ENCODE assay signal across 8 cellular contexts in the genomic region with DNA sequence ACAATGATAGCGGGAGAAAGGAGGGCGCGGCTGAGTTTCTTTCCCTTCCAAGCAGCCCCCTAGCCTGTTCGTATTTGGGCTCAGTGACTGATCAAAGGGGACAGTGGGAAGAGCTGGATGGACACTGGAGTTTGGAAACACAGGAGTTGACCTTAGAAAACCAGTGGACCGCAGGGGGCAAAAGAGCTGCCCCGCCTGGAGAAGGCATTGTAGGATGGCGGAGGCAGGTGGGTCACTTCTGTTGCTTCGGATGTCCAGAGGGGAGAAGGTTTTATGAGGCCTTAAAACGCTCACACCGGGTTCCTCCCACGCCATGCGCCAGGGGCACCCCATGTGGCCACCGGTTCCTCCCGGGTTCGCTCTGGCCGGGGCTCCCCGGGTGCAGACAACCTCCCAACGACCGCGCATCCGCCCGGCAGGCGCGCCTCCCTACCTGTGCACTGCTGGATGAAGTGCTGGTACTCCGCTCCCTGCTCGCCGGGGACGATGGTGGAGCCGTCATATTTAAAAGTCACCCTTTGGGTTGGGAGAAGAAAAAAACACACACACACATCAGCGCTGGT. TPM values are rescaled to one million over a fixed set of nuclear protein-coding genes. Genes with fewer than 3 reads are reported as not detected.
DNase-seq lines count a peak whose midpoint lies in the region; ATAC-seq and TF ChIP-seq lines count a peak whose summit lies in the region.

No MANE protein-coding gene starts in this region.

- intact Hi-C loops in HCT116 (cut with micrococcal nuclease), result no loop called here

- H3K9ac ChIP-seq in HCT116 (ENCODE audit: low read length) (peak overlapping the region; percentile 85), OCI-LY3 (ENCODE audit: low read length) (peak overlapping the region; percentile 91)

- peak; percentile 12 for ATAC-seq in HCT116

- in situ Hi-C loops in astrocyte of the spinal cord (cut with HindIII; ENCODE audit: low sequenced_read_pairs), result no loop called here

- TF ChIP-seq POLR2A in HCT116 (IDR thresholded peaks at IDR 0.05; ENCODE audit: borderline replicate concordance, extremely low read depth, insufficient read depth, insufficient read length), result no peak

- no peak for TF ChIP-seq CTCF in GM12875 (IDR thresholded peaks at IDR 0.05; ENCODE audit: borderline replicate concordance, insufficient read depth, low read depth, low read length)
- TF ChIP-seq CTCF in HCT116 (IDR thresholded peaks at IDR 0.05 in 2 of 3, conservative IDR thresholded peaks at IDR 0.05 in 1 of 3; ENCODE audit: borderline replicate concordance in 1 of 3, insufficient read depth in 1 of 3, low read depth in 2 of 3, low read length in 2 of 3), result no peak
- TF ChIP-seq CTCF in OCI-LY3 (IDR thresholded peaks at IDR 0.05; ENCODE audit: low read depth, low read length), result no peak
- no peak for TF ChIP-seq CTCF in astrocyte of the spinal cord (IDR thresholded peaks at IDR 0.05; ENCODE audit: low read depth, low read length)
- TF ChIP-seq CTCF in kidney epithelial cell (IDR thresholded peaks at IDR 0.05; ENCODE audit: insufficient read depth, low read length, poor library complexity, severe bottlenecking), result no peak

- H3K9me3 ChIP-seq in HCT116 (ENCODE audit: control insufficient read depth in 1 of 2, insufficient read depth in 1 of 2, low read depth in 1 of 2, low read length in 2 of 2), result no peaks in the 10 kb centered on the region
- H3K9me3 ChIP-seq in OCI-LY3 (ENCODE audit: insufficient read depth, low read length), result peaks cover 1% of the 10 kb centered on the region; the same call in 1 of the 2 replicates

- H3K9me2 ChIP-seq in HCT116 (ENCODE audit: insufficient read depth), result no peaks in the 10 kb centered on the region

- H3K27me3 ChIP-seq in HCT116 (ENCODE audit: insufficient read depth, low read length) (no peaks in the 10 kb centered on the region), OCI-LY3 (ENCODE audit: low read depth, low read length) (peaks cover 6% of the 10 kb centered on the region; the same call in 1 of the 2 replicates), kidney epithelial cell (ENCODE audit: control insufficient read depth, insufficient read depth, low read length) (no peaks in the 10 kb centered on the region)

- no peak for DNase-seq in HCT116 (ENCODE audit: low read depth, low spot score)
- DNase-seq in astrocyte of the spinal cord (ENCODE audit: low read depth, low spot score), result peak; percentile 28
- no peak for DNase-seq in kidney epithelial cell (ENCODE audit: low read depth)
- DNase-seq in stimulated activated naive CD4-positive, alpha-beta T cell treated with Interleukin-2 at 50 U/mL for 16 hours (lab: John Stamatoyannopoulos, UW), result peak; percentile 33
- no peak for DNase-seq in COLO829 (ENCODE audit: low spot score)
- no peak for DNase-seq in cerebellum (ENCODE audit: low spot score)

- H3K4me1 ChIP-seq in HCT116 (ENCODE audit: control insufficient read depth in 1 of 2, insufficient read depth in 2 of 2, low read length in 2 of 2) (peaks cover 16 to 56% of the 10 kb centered on the region in 2 experiments), OCI-LY3 (ENCODE audit: low read length) (peaks cover 53% of the 10 kb centered on the region)

- H3K79me2 ChIP-seq in HCT116 (ENCODE audit: insufficient read depth, low read length), result peaks cover 55% of the 10 kb centered on the region
- peaks cover 56% of the 10 kb centered on the region for H3K79me2 ChIP-seq in OCI-LY3 (ENCODE audit: low read length)

- H3K27ac ChIP-seq in HCT116 (ENCODE audit: low read depth, low read length), result peak overlapping the region; percentile 86
- H3K27ac ChIP-seq in OCI-LY3 (ENCODE audit: low read length), result peak overlapping the region; percentile 59

- H3K4me2 ChIP-seq in HCT116 (ENCODE audit: low read length) (peak overlapping the region; percentile 86), OCI-LY3 (ENCODE audit: low read length) (peak overlapping the region; percentile 81)

- no peaks in the 10 kb centered on the region; the same call in 1 of the 2 replicates for H4K20me1 ChIP-seq in HCT116 (ENCODE audit: insufficient read depth)
- peaks cover 45% of the 10 kb centered on the region for H4K20me1 ChIP-seq in OCI-LY3 (ENCODE audit: insufficient read depth, low read length)

- POLR2A ChIA-PET in HCT116 (lab: Charles Lee), result interaction anchor here (1.1 kb wide), 1 partner anchor 113 kb away, joined by 3 read pairs; no protein-coding TSS in a partner anchor

- RAD21 ChIA-PET in HCT116 (lab: Charles Lee; ENCODE audit: low non-redundant PET in 1 of 2, low total read pairs in 2 of 2, uncharacterized antibody in 2 of 2, unreplicated experiment in 2 of 2), result no interaction called here

- H3K36me3 ChIP-seq in HCT116 (ENCODE audit: control insufficient read depth in 1 of 2, insufficient read depth in 2 of 2, low read length in 2 of 2) (peaks cover 0 to 23% of the 10 kb centered on the region in 2 experiments; a peak in 1 of 4 replicates), OCI-LY3 (replicated peaks; ENCODE audit: low read depth, low read length) (peaks cover 46% of the 10 kb centered on the region), kidney epithelial cell (ENCODE audit: control insufficient read depth, insufficient read depth, low read length) (peaks cover 1% of the 10 kb centered on the region)

- TF ChIP-seq RAD21 in HCT116 (IDR thresholded peaks at IDR 0.05; ENCODE audit: low read depth), result no peak

- CTCF ChIA-PET in HCT116 (lab: Charles Lee), result interaction anchor here (3.0 kb wide), 1 partner anchor 111 kb away, joined by 16 read pairs; no protein-coding TSS in a partner anchor

- peak overlapping the region; percentile 89 for H3K4me3 ChIP-seq in GM12875 (ENCODE audit: low read depth, low read length)
- H3K4me3 ChIP-seq in HCT116 (replicated peaks in 1 of 2; ENCODE audit: low read depth in 1 of 2, low read length in 2 of 2), result peak overlapping the region; percentile 82 to 85
- H3K4me3 ChIP-seq in OCI-LY3 (ENCODE audit: low read length), result peak overlapping the region; percentile 86
- peak overlapping the region; percentile 87 for H3K4me3 ChIP-seq in astrocyte of the spinal cord (ENCODE audit: low read depth, low read length)
- H3K4me3 ChIP-seq in kidney epithelial cell (ENCODE audit: low read depth, low read length), result peak overlapping the region; percentile 91

- no TSS peak for BruUV-seq in HCT116 (replicated peaks; lab: Mats Ljungman, UMichigan)

- H2AFZ ChIP-seq in HCT116 (ENCODE audit: low read depth, low read length, poor library complexity, severe bottlenecking), result no peak overlapping the region
- H2AFZ ChIP-seq in OCI-LY3 (ENCODE audit: low read depth, low read length), result no peak overlapping the region

TF ChIP-seq in HCT116, 20 proteins besides CTCF, POLR2A, EP300 and RAD21:
- TF ChIP-seq, protein P1, sequence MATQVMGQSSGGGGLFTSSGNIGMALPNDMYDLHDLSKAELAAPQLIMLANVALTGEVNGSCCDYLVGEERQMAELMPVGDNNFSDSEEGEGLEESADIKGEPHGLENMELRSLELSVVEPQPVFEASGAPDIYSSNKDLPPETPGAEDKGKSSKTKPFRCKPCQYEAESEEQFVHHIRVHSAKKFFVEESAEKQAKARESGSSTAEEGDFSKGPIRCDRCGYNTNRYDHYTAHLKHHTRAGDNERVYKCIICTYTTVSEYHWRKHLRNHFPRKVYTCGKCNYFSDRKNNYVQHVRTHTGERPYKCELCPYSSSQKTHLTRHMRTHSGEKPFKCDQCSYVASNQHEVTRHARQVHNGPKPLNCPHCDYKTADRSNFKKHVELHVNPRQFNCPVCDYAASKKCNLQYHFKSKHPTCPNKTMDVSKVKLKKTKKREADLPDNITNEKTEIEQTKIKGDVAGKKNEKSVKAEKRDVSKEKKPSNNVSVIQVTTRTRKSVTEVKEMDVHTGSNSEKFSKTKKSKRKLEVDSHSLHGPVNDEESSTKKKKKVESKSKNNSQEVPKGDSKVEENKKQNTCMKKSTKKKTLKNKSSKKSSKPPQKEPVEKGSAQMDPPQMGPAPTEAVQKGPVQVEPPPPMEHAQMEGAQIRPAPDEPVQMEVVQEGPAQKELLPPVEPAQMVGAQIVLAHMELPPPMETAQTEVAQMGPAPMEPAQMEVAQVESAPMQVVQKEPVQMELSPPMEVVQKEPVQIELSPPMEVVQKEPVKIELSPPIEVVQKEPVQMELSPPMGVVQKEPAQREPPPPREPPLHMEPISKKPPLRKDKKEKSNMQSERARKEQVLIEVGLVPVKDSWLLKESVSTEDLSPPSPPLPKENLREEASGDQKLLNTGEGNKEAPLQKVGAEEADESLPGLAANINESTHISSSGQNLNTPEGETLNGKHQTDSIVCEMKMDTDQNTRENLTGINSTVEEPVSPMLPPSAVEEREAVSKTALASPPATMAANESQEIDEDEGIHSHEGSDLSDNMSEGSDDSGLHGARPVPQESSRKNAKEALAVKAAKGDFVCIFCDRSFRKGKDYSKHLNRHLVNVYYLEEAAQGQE (IDR thresholded peaks at IDR 0.05; ENCODE audit: low read depth), result no peak
- TF ChIP-seq ZFX (IDR thresholded peaks at IDR 0.05) (no peak), SRF (IDR thresholded peaks at IDR 0.05; ENCODE audit: low read depth) (no peak), POLR2AphosphoS5 (IDR thresholded peaks at IDR 0.05; ENCODE audit: low read depth, low read length) (no peak), ZNF274 (IDR thresholded peaks at IDR 0.05; ENCODE audit: low read depth, low read length) (no peak), EZH2 (IDR thresholded peaks at IDR 0.05) (no peak), JUND (IDR thresholded peaks at IDR 0.05) (no peak), ELF1 (IDR thresholded peaks at IDR 0.05; ENCODE audit: borderline replicate concordance, low read depth) (no peak)
- TF ChIP-seq, protein P2, sequence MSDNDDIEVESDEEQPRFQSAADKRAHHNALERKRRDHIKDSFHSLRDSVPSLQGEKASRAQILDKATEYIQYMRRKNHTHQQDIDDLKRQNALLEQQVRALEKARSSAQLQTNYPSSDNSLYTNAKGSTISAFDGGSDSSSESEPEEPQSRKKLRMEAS (IDR thresholded peaks at IDR 0.05), result no peak

RNA-seq across cellular contexts. Expression of a gene that starts 0.7 kb away (rescaled TPM):
- 276 TPM for total RNA-seq in HCT116 (2021; ENCODE audit: unreplicated experiment)
- polyA plus RNA-seq in HCT116 (2012), result 173 and 223 TPM in 2 replicates
- 210 TPM in 2 replicates for total RNA-seq in kidney epithelial cell
- 49.2 TPM for total RNA-seq in cerebellum

RNA-seq across cellular contexts. Expression of a gene that starts 31.2 kb away (rescaled TPM):
- 79.0 TPM for total RNA-seq in HCT116 (2021; ENCODE audit: unreplicated experiment)
- 43.7 and 54.3 TPM in 2 replicates for polyA plus RNA-seq in HCT116 (2012)
- 78.5 and 105 TPM in 2 replicates for total RNA-seq in kidney epithelial cell
- total RNA-seq in cerebellum, result 63.5 TPM

Comparison
In these comparisons a context has a peak if more than half of its experiments do, and no peak if none do; other contexts are left out.
1. DNase-seq: peak in astrocyte of the spinal cord (single experiment) and stimulated activated naive CD4-positive, alpha-beta T cell treated with Interleukin-2 at 50 U/mL for 16 hours (single experiment); none in HCT116 (single experiment), kidney epithelial cell (single experiment), COLO829 (single experiment) and cerebellum (single experiment).
2. Peak in every context shown above with its lines, with median percentiles within 50 percentile points of each other: H3K4me3 ChIP-seq.